ENCODE assay signal across 23 cellular contexts in the genomic region with DNA sequence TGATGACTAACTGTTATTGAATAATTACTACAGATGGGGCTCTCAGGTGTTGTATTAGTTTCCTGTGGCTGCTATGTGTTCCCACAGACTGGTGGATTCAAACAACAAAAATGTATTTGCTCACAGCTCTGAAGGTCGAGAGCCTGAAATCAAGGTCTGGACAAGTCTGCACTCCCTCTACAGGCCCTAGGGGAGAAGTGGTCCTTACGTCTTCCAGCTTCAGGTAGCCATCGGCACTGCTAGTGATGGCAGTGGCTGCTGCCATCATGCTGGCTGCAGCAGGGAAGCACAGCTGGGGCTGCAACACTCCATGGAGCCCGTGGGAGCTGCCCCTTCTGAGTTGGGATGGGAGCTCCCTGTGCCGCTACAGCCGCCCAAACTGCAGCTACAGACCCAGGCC. TPM values are rescaled to one million over a fixed set of nuclear protein-coding genes. Genes with fewer than 3 reads are reported as not detected.
A peak's percentile ranks its signal among the peaks of the same experiment; 100 is the strongest.
DNase-seq lines count a peak whose midpoint lies in the region; ATAC-seq and TF ChIP-seq lines count a peak whose summit lies in the region.
"Had no signal": no experiment of that assay in that cellular context is flagged by ENCODE, and none has a peak within 500 bp of the region (broad histone marks: within the 10 kb centered on the region; RNA-seq: fewer than 3 reads in every experiment).

No MANE protein-coding gene starts in this region.

- H3F3A ChIP-seq in SK-N-SH (replicated peaks; ENCODE audit: insufficient read depth), result no peaks in the 10 kb centered on the region

- H3K4me3 ChIP-seq in SK-N-SH (ENCODE audit: low read depth in 2 of 2, low read length in 1 of 2), result no peak overlapping the region
- no peak overlapping the region for H3K4me3 ChIP-seq in heart right ventricle
- H3K4me3 ChIP-seq: coronary artery, hepatocyte, suprapubic skin had no signal

- peaks cover 4% of the 10 kb centered on the region for H3K36me3 Mint-ChIP-seq in glutamatergic neuron (ENCODE audit: unreplicated experiment)
- H3K36me3 Mint-ChIP-seq in stimulated activated effector memory CD8-positive, alpha-beta T cell treated with anti-CD3 and anti-CD28 coated beads, Interleukin-12 subunit alpha, Interleukin-12 subunit beta, amount 100 ng/mL, for 72 hours, result no peaks in the 10 kb centered on the region
- H3K36me3 Mint-ChIP-seq: CD8-positive, alpha-beta memory T cell; IgD-negative memory B cell; naive thymus-derived CD4-positive, alpha-beta T cell had no signal

- H3K4me3 Mint-ChIP-seq in glutamatergic neuron (ENCODE audit: unreplicated experiment), result no peak overlapping the region
- H3K4me3 Mint-ChIP-seq in stimulated activated effector memory CD8-positive, alpha-beta T cell treated with anti-CD3 and anti-CD28 coated beads, Interleukin-12 subunit alpha, Interleukin-12 subunit beta, amount 100 ng/mL, for 72 hours, result no peak overlapping the region
- H3K4me3 Mint-ChIP-seq: activated T-helper 17 cell treated with anti-CD3 and anti-CD28 coated beads, Interleukin-2, amount 50 U/mL, for 72 hours; CD8-positive, alpha-beta memory T cell; IgD-negative memory B cell; naive thymus-derived CD4-positive, alpha-beta T cell had no signal

- in situ Hi-C loops in SK-MEL-5 (cut with HindIII; ENCODE audit: low pct_unique_long_range_greater_than_20kb, low sequenced_read_pairs), result no loop called here

- H3K4me1 ChIP-seq in SK-N-SH (ENCODE audit: control insufficient read depth in 1 of 2, insufficient read depth in 2 of 2, low read depth in 1 of 2, low read length in 1 of 2), result no peaks in the 10 kb centered on the region
- peaks cover 0 to 12% (median 4%) of the 10 kb centered on the region in 9 donors for H3K4me1 ChIP-seq in heart right ventricle
- no peaks in the 10 kb centered on the region for H3K4me1 ChIP-seq in foreskin keratinocyte

- H2AFZ ChIP-seq in SK-N-SH (ENCODE audit: low read depth), result no peak overlapping the region
- H2AFZ ChIP-seq: hepatocyte had no signal

- peaks cover 10% of the 10 kb centered on the region for H3K9me3 Mint-ChIP-seq in glutamatergic neuron (ENCODE audit: unreplicated experiment)
- peaks cover 5% of the 10 kb centered on the region for H3K9me3 Mint-ChIP-seq in stimulated activated effector memory CD8-positive, alpha-beta T cell treated with anti-CD3 and anti-CD28 coated beads, Interleukin-12 subunit alpha, Interleukin-12 subunit beta, amount 100 ng/mL, for 72 hours

- H3K27me3 ChIP-seq in SK-N-SH (ENCODE audit: insufficient read depth) (no peaks in the 10 kb centered on the region), heart right ventricle (peaks cover 0 to 22% (median 17%) of the 10 kb centered on the region in 7 donors), foreskin keratinocyte (peaks cover 50% of the 10 kb centered on the region)
- H3K27me3 ChIP-seq: hepatocyte had no signal

- ATAC-seq in SK-N-SH treated with all-trans-retinoic acid at 6 μM for 48 hours (peak; percentile 53; the same call in 1 of the 3 replicates), heart right ventricle (no peak), foreskin keratinocyte (no peak)
- ATAC-seq in stimulated activated effector memory CD8-positive, alpha-beta T cell treated with anti-CD3 and anti-CD28 coated beads, Interleukin-12 subunit alpha, Interleukin-12 subunit beta, amount 100 ng/mL, for 72 hours, result peak; percentile 13
- ATAC-seq: activated T-helper 17 cell treated with anti-CD3 and anti-CD28 coated beads, Interleukin-2, amount 50 U/mL, for 72 hours; naive thymus-derived CD4-positive, alpha-beta T cell had no signal

- TF ChIP-seq RAD21 in SK-N-SH (IDR thresholded peaks at IDR 0.05; ENCODE audit: low read length), result no peak

- no peaks in the 10 kb centered on the region for H3K79me2 ChIP-seq in SK-N-SH (ENCODE audit: insufficient read depth)
- H3K79me2 ChIP-seq: hepatocyte had no signal

- H3K4me1 Mint-ChIP-seq in glutamatergic neuron (ENCODE audit: low read depth, unreplicated experiment), result peaks cover 15% of the 10 kb centered on the region
- H3K4me1 Mint-ChIP-seq in stimulated activated effector memory CD8-positive, alpha-beta T cell treated with anti-CD3 and anti-CD28 coated beads, Interleukin-12 subunit alpha, Interleukin-12 subunit beta, amount 100 ng/mL, for 72 hours, result no peaks in the 10 kb centered on the region
- H3K4me1 Mint-ChIP-seq: activated T-helper 17 cell treated with anti-CD3 and anti-CD28 coated beads, Interleukin-2, amount 50 U/mL, for 72 hours; CD8-positive, alpha-beta memory T cell; IgD-negative memory B cell; naive thymus-derived CD4-positive, alpha-beta T cell had no signal

- H3K27me3 Mint-ChIP-seq in glutamatergic neuron (ENCODE audit: unreplicated experiment), result peaks cover 7% of the 10 kb centered on the region

- no peak overlapping the region for H3K27ac Mint-ChIP-seq in glutamatergic neuron (ENCODE audit: unreplicated experiment)
- H3K27ac Mint-ChIP-seq in stimulated activated effector memory CD8-positive, alpha-beta T cell treated with anti-CD3 and anti-CD28 coated beads, Interleukin-12 subunit alpha, Interleukin-12 subunit beta, amount 100 ng/mL, for 72 hours, result no peak overlapping the region
- H3K27ac Mint-ChIP-seq: activated T-helper 17 cell treated with anti-CD3 and anti-CD28 coated beads, Interleukin-2, amount 50 U/mL, for 72 hours; CD8-positive, alpha-beta memory T cell; IgD-negative memory B cell; naive thymus-derived CD4-positive, alpha-beta T cell had no signal

- WGBS in SK-N-SH (ENCODE audit: low lambda C conversion rate), result 55% methylated on average over 2 of the region's 6 CpGs
- WGBS in heart right ventricle, 2 donors, result 71 to 75% methylated on average over 6 of the region's 6 CpGs

- H3K9me3 ChIP-seq in SK-N-SH (no peaks in the 10 kb centered on the region), heart right ventricle (peaks cover 0 to 12% (median 0%) of the 10 kb centered on the region in 11 donors)
- H3K9me3 ChIP-seq: suprapubic skin had no signal

- no peak overlapping the region for H3K9ac ChIP-seq in SK-N-SH

- H3K9me2 ChIP-seq in SK-N-SH, result no peaks in the 10 kb centered on the region

- H4K20me1 ChIP-seq in SK-N-SH (ENCODE audit: insufficient read depth), result no peaks in the 10 kb centered on the region

- CTCF ChIA-PET in SK-N-SH (lab: Yijun Ruan, JAX), result interaction anchor here (1.0 to 1.1 kb wide), 3 partner anchors 12 to 113 kb away, joined by 3 read pairs; no protein-coding TSS in a partner anchor

- POLR2A ChIA-PET in SK-N-SH (lab: Yijun Ruan, JAX), result no interaction called here

- DNase-seq in SK-N-SH (no peak), SK-MEL-5 (ENCODE audit: low read depth, low spot score) (peak; percentile 24), glutamatergic neuron (peak; percentile 20), heart right ventricle (no peak), NCI-H1105 treated with DMSO at 0.1 percent for 48 hours (lab: John Stamatoyannopoulos, UW) (no peak), foreskin keratinocyte (no peak)
- DNase-seq in stimulated activated effector memory CD8-positive, alpha-beta T cell treated with anti-CD3 and anti-CD28 coated beads, Interleukin-12 subunit alpha, Interleukin-12 subunit beta, amount 100 ng/mL, for 72 hours (ENCODE audit: low spot score in 2 of 2), result no peak
- DNase-seq: amniotic stem cell; CD8-positive, alpha-beta memory T cell; naive thymus-derived CD4-positive, alpha-beta T cell; NCI-H1105; NCI-H2227 treated with DMSO at 0.1 percent for 48 hours had no signal

- no peak for TF ChIP-seq EP300 in SK-N-SH (IDR thresholded peaks at IDR 0.05; ENCODE audit: borderline replicate concordance in 1 of 2, low read depth in 1 of 2, low read length in 1 of 2)

- no peak overlapping the region for H3K4me2 ChIP-seq in SK-N-SH
- H3K4me2 ChIP-seq: hepatocyte had no signal

- intact Hi-C loops in heart right ventricle (cut with DNase I), result no loop called here

- no peak overlapping the region for H3K27ac ChIP-seq in SK-N-SH (ENCODE audit: low read depth in 2 of 2, low read length in 1 of 2)
- H3K27ac ChIP-seq in heart right ventricle, result no peak overlapping the region
- H3K27ac ChIP-seq in foreskin keratinocyte, result no peak overlapping the region
- H3K27ac ChIP-seq: coronary artery, hepatocyte, suprapubic skin had no signal

- H3K36me3 ChIP-seq in SK-N-SH (replicated peaks in 1 of 2; ENCODE audit: control insufficient read depth in 1 of 2, insufficient read depth in 2 of 2, low read length in 1 of 2) (no peaks in the 10 kb centered on the region), heart right ventricle (no peaks in the 10 kb centered on the region)
- H3K36me3 ChIP-seq: suprapubic skin had no signal

- no peak; the same call in 1 of the 2 replicates for TF ChIP-seq CTCF in SK-N-SH (IDR thresholded peaks at IDR 0.05)
- TF ChIP-seq CTCF in glutamatergic neuron (IDR thresholded peaks at IDR 0.05; ENCODE audit: partially characterized antibody, unreplicated experiment), result peak; percentile 18
- no peak for TF ChIP-seq CTCF in heart right ventricle (IDR thresholded peaks at IDR 0.05)
- TF ChIP-seq CTCF in foreskin keratinocyte (conservative IDR thresholded peaks at IDR 0.05), result no peak

TF ChIP-seq in SK-N-SH, 30 proteins besides CTCF, POLR2A, EP300 and RAD21 (continues in another document):
- no peak for TF ChIP-seq EZH2phosphoT487 (IDR thresholded peaks at IDR 0.05; ENCODE audit: borderline replicate concordance, low read depth)
- no peak for TF ChIP-seq SMC3 (IDR thresholded peaks at IDR 0.05; ENCODE audit: low read depth, low read length)

RNA-seq across cellular contexts. Expression of a gene that starts 1.9 kb away (rescaled TPM):
- polyA plus RNA-seq in SK-N-SH (2012; rRNA removed) (not detected in 2 replicates), heart right ventricle (not detected), foreskin keratinocyte (not detected in 2 replicates)
- polyA plus RNA-seq in SK-N-SH (2012; cell fraction: cytosol; rRNA removed), result not detected in 2 replicates
- polyA plus RNA-seq in SK-N-SH (2012; cell fraction: nucleus; rRNA removed), result not detected in 2 replicates
- not detected in 2 replicates for total RNA-seq in SK-MEL-5 (2014; rRNA removed; shearing (Covaris generic))
- polyA plus RNA-seq in SK-MEL-5 (2015; cell fraction: cytosol; rRNA removed), result not detected in 2 replicates
- not detected in 2 replicates for polyA plus RNA-seq in SK-MEL-5 (2015; cell fraction: nucleus; rRNA removed)
- total RNA-seq in glutamatergic neuron (ENCODE audit: unreplicated experiment) (not detected), heart right ventricle (not detected), foreskin keratinocyte (not detected in 2 replicates)
- total RNA-seq: A172; activated T-helper 17 cell treated with anti-CD3 and anti-CD28 coated beads, Interleukin-2, amount 50 U/mL, for 72 hours; CD8-positive, alpha-beta memory T cell; epithelial cell of proximal tubule; G401; lower leg skin; naive thymus-derived CD4-positive, alpha-beta T cell; renal cortical epithelial cell; suprapubic skin had no signal
- polyA plus RNA-seq: CD8-positive, alpha-beta memory T cell; IgD-negative memory B cell; naive thymus-derived CD4-positive, alpha-beta T cell had no signal

RNA-seq across cellular contexts. Expression of a gene that starts 28.3 kb away (rescaled TPM):
- polyA plus RNA-seq in SK-N-SH (2012; rRNA removed), result 0.03 TPM in 1 of 2 replicates, not detected in the other
- 0.01 and 0.03 TPM in 2 replicates for polyA plus RNA-seq in SK-N-SH (2012; cell fraction: cytosol; rRNA removed)
- not detected in 2 replicates for polyA plus RNA-seq in SK-N-SH (2012; cell fraction: nucleus; rRNA removed)
- not detected in 2 replicates for total RNA-seq in SK-MEL-5 (2014; rRNA removed; shearing (Covaris generic))
- polyA plus RNA-seq in SK-MEL-5 (2015; cell fraction: cytosol; rRNA removed), result not detected in 2 replicates
- not detected in 2 replicates for polyA plus RNA-seq in SK-MEL-5 (2015; cell fraction: nucleus; rRNA removed)
- 0.51 TPM for total RNA-seq in glutamatergic neuron (ENCODE audit: unreplicated experiment)
- total RNA-seq in heart right ventricle, result 10 to 100 TPM in 1 of 10 donors, 1 to 10 TPM in 9; 3.2 to 22.1 (median 5.5) TPM
- polyA plus RNA-seq in heart right ventricle, result 10 to 100 TPM in 1 of 2 donors, 1 to 10 TPM in 1; 6.1 to 10.2 TPM
- total RNA-seq in foreskin keratinocyte, result not detected in 2 replicates
- polyA plus RNA-seq in foreskin keratinocyte, result not detected in 2 replicates
- total RNA-seq: A172; CD8-positive, alpha-beta memory T cell; G401 had no signal
- polyA plus RNA-seq: CD8-positive, alpha-beta memory T cell; IgD-negative memory B cell had no signal

Comparison
In these comparisons a context has a peak if more than half of its experiments do, and no peak if none do; other contexts are left out.
1. ATAC-seq: peak in SK-N-SH treated with all-trans-retinoic acid at 6 μM for 48 hours (single experiment) and stimulated activated effector memory CD8-positive, alpha-beta T cell treated with anti-CD3 and anti-CD28 coated beads, Interleukin-12 subunit alpha, Interleukin-12 subunit beta, amount 100 ng/mL, for 72 hours (single experiment); none in heart right ventricle (0 of 8) and foreskin keratinocyte (single experiment).
2. DNase-seq: peak in SK-MEL-5 (single experiment) and glutamatergic neuron (single experiment); none in SK-N-SH (single experiment), stimulated activated effector memory CD8-positive, alpha-beta T cell treated with anti-CD3 and anti-CD28 coated beads, Interleukin-12 subunit alpha, Interleukin-12 subunit beta, amount 100 ng/mL, for 72 hours (0 of 2), heart right ventricle (0 of 2), NCI-H1105 treated with DMSO at 0.1 percent for 48 hours (single experiment) and foreskin keratinocyte (0 of 2).